11 cellular contexts compared by ENCODE assay signal in genomic region chr17:59030811-59031210, GRCh38.
"Had no signal": no experiment of that assay in that cellular context is flagged by ENCODE, and none has a peak within 500 bp of the region (broad histone marks: within the 10 kb centered on the region; RNA-seq: fewer than 3 reads in every experiment).

No MANE protein-coding gene starts in this region.

- H3K4me2 ChIP-seq: KMS-11 had no signal

- ATAC-seq: HCT116, HepG2 had no signal

- H3K27ac ChIP-seq: GM23248, HL-60, KMS-11 had no signal

- H3K9ac ChIP-seq: GM23248, KMS-11 had no signal

- H3K4me3 ChIP-seq: GM23248, HAP-1 had no signal

- H2AFZ ChIP-seq: GM23248 had no signal

- FAIRE-seq: HepG2 had no signal

- H3K4me1 ChIP-seq: HAP-1 had no signal

- H3K4me3 Mint-ChIP-seq: HFFc6, IgD-negative memory B cell had no signal

- H3K9me3 ChIP-seq: HAP-1 had no signal

- H3K36me3 Mint-ChIP-seq: IgD-negative memory B cell had no signal

- DNase-seq: GM23248, GOT3, H7, HFFc6, KBM-7 had no signal

- H3K27me3 Mint-ChIP-seq: IgD-negative memory B cell had no signal

- H3K27ac Mint-ChIP-seq: HFFc6, IgD-negative memory B cell had no signal

- H3K9me3 Mint-ChIP-seq: HFFc6, IgD-negative memory B cell had no signal
